1 cellular context compared by ENCODE assay signal in the genomic region with DNA sequence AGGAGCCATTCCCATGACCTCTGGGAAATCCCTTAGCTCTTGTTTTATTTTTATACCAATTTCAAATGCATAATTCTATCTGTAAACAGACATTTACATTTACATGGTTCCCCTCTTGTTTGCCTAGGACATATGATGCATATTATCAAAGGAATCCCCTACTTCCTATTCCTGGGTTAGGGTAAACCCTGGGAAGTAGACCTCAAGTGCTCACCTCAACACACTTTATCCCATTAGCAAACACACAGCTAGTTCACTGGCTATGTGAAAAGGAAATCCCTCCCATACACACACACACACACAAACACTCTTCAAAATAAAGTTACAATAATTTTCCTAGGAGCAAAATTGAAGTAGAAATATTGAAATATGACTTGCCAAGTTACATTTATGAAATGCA.
TF ChIP-seq lines count a peak whose summit lies in the region.

No MANE protein-coding gene starts in this region.

TF ChIP-seq in GM23338, 12 proteins besides CTCF, POLR2A, EP300 and RAD21:
- TF ChIP-seq, protein P1, sequence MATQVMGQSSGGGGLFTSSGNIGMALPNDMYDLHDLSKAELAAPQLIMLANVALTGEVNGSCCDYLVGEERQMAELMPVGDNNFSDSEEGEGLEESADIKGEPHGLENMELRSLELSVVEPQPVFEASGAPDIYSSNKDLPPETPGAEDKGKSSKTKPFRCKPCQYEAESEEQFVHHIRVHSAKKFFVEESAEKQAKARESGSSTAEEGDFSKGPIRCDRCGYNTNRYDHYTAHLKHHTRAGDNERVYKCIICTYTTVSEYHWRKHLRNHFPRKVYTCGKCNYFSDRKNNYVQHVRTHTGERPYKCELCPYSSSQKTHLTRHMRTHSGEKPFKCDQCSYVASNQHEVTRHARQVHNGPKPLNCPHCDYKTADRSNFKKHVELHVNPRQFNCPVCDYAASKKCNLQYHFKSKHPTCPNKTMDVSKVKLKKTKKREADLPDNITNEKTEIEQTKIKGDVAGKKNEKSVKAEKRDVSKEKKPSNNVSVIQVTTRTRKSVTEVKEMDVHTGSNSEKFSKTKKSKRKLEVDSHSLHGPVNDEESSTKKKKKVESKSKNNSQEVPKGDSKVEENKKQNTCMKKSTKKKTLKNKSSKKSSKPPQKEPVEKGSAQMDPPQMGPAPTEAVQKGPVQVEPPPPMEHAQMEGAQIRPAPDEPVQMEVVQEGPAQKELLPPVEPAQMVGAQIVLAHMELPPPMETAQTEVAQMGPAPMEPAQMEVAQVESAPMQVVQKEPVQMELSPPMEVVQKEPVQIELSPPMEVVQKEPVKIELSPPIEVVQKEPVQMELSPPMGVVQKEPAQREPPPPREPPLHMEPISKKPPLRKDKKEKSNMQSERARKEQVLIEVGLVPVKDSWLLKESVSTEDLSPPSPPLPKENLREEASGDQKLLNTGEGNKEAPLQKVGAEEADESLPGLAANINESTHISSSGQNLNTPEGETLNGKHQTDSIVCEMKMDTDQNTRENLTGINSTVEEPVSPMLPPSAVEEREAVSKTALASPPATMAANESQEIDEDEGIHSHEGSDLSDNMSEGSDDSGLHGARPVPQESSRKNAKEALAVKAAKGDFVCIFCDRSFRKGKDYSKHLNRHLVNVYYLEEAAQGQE (IDR thresholded peaks at IDR 0.05; ENCODE audit: unreplicated experiment), result no peak
- TF ChIP-seq, protein P2, sequence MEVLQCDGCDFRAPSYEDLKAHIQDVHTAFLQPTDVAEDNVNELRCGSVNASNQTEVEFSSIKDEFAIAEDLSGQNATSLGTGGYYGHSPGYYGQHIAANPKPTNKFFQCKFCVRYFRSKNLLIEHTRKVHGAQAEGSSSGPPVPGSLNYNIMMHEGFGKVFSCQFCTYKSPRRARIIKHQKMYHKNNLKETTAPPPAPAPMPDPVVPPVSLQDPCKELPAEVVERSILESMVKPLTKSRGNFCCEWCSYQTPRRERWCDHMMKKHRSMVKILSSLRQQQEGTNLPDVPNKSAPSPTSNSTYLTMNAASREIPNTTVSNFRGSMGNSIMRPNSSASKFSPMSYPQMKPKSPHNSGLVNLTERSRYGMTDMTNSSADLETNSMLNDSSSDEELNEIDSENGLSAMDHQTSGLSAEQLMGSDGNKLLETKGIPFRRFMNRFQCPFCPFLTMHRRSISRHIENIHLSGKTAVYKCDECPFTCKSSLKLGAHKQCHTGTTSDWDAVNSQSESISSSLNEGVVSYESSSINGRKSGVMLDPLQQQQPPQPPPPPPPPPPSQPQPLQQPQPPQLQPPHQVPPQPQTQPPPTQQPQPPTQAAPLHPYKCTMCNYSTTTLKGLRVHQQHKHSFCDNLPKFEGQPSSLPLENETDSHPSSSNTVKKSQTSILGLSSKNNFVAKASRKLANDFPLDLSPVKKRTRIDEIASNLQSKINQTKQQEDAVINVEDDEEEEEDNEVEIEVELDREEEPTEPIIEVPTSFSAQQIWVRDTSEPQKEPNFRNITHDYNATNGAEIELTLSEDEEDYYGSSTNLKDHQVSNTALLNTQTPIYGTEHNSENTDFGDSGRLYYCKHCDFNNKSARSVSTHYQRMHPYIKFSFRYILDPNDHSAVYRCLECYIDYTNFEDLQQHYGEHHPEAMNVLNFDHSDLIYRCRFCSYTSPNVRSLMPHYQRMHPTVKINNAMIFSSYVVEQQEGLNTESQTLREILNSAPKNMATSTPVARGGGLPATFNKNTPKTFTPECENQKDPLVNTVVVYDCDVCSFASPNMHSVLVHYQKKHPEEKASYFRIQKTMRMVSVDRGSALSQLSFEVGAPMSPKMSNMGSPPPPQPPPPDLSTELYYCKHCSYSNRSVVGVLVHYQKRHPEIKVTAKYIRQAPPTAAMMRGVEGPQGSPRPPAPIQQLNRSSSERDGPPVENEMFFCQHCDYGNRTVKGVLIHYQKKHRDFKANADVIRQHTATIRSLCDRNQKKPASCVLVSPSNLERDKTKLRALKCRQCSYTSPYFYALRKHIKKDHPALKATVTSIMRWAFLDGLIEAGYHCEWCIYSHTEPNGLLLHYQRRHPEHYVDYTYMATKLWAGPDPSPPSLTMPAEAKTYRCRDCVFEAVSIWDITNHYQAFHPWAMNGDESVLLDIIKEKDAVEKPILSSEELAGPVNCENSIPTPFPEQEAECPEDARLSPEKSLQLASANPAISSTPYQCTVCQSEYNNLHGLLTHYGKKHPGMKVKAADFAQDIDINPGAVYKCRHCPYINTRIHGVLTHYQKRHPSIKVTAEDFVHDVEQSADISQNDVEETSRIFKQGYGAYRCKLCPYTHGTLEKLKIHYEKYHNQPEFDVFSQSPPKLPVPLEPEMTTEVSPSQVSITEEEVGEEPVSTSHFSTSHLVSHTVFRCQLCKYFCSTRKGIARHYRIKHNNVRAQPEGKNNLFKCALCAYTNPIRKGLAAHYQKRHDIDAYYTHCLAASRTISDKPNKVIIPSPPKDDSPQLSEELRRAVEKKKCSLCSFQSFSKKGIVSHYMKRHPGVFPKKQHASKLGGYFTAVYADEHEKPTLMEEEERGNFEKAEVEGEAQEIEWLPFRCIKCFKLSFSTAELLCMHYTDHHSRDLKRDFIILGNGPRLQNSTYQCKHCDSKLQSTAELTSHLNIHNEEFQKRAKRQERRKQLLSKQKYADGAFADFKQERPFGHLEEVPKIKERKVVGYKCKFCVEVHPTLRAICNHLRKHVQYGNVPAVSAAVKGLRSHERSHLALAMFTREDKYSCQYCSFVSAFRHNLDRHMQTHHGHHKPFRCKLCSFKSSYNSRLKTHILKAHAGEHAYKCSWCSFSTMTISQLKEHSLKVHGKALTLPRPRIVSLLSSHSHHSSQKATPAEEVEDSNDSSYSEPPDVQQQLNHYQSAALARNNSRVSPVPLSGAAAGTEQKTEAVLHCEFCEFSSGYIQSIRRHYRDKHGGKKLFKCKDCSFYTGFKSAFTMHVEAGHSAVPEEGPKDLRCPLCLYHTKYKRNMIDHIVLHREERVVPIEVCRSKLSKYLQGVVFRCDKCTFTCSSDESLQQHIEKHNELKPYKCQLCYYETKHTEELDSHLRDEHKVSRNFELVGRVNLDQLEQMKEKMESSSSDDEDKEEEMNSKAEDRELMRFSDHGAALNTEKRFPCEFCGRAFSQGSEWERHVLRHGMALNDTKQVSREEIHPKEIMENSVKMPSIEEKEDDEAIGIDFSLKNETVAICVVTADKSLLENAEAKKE (CRISPR knock-in tag; IDR thresholded peaks at IDR 0.05), result no peak
- TF ChIP-seq NANOG (IDR thresholded peaks at IDR 0.05; ENCODE audit: borderline replicate concordance), result no peak
- TF ChIP-seq POLR2AphosphoS5 (IDR thresholded peaks at IDR 0.05; ENCODE audit: low read depth), result no peak
- TF ChIP-seq, protein P3, sequence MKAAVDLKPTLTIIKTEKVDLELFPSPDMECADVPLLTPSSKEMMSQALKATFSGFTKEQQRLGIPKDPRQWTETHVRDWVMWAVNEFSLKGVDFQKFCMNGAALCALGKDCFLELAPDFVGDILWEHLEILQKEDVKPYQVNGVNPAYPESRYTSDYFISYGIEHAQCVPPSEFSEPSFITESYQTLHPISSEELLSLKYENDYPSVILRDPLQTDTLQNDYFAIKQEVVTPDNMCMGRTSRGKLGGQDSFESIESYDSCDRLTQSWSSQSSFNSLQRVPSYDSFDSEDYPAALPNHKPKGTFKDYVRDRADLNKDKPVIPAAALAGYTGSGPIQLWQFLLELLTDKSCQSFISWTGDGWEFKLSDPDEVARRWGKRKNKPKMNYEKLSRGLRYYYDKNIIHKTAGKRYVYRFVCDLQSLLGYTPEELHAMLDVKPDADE (IDR thresholded peaks at IDR 0.05), result no peak
- no peak for TF ChIP-seq ZNF114 (CRISPR knock-in tag; IDR thresholded peaks at IDR 0.05)
- no peak for TF ChIP-seq CREB1 (CRISPR knock-in tag; IDR thresholded peaks at IDR 0.05; ENCODE audit: low read depth)
- no peak for TF ChIP-seq STAT1 (IDR thresholded peaks at IDR 0.05; ENCODE audit: unreplicated experiment)
- no peak for TF ChIP-seq JUNB (IDR thresholded peaks at IDR 0.05; ENCODE audit: unreplicated experiment)
- no peak for TF ChIP-seq EZH2phosphoT487 (IDR thresholded peaks at IDR 0.05; ENCODE audit: unreplicated experiment)
- no peak for TF ChIP-seq ZNF331 (CRISPR knock-in tag; IDR thresholded peaks at IDR 0.05; ENCODE audit: low read depth)
- TF ChIP-seq EZH2 (IDR thresholded peaks at IDR 0.05; ENCODE audit: low read depth, unreplicated experiment), result no peak
